Comparison of ENCODE assay signal across 12 cellular contexts in the genomic region with DNA sequence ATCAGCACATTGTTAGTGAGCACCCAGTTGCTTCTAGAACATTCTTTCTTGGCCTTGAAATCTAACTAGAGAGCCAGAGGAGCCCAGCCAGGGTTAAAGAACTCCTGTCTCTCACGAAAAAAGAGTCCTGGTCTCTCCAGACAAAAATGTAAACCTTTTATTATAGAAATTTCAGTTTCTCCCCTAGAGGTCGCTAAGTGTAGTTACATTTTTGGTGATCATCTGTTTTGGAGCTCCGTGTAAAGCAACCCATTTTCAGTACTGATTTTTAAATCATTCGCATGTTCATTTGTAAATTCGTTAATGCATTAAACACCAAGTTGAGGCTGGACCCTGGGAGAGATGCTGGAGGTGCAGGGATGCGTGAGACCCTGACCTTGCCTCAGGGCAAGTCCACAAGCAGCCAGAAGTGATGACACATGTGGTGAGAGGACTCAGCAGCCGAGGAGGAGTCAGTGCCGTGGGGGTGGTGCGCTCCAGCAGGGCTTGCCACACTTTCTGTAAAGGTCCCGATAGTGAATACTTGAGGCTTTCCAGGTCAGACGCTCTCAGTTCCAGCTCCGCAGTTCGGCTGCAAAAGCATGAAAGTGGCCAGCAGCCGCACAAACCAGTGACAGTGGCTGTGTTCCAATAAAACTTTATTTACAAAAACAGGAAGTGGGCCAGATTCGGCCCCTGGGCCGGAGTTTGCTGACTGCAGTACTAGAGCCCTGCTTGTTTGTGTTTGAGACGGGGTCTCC.
DNase-seq lines count a peak whose midpoint lies in the region; ATAC-seq, FAIRE-seq and TF ChIP-seq lines count a peak whose summit lies in the region.
"Had no signal": no experiment of that assay in that cellular context is flagged by ENCODE, and none has a peak within 500 bp of the region (broad histone marks: within the 10 kb centered on the region; RNA-seq: fewer than 3 reads in every experiment).

No MANE protein-coding gene starts in this region.

- peak overlapping the region; percentile 57 for H3K27ac Mint-ChIP-seq in activated T-cell treated with anti-CD3 and anti-CD28 coated beads, Interleukin-2, amount 50 U/mL, for 72 hours
- H3K27ac Mint-ChIP-seq in activated T-helper 2 cell treated with anti-CD3 and anti-CD28 coated beads, Interferon-gamma antibody, Interleukin-2, Interleukin-4, amounts not matched to agents 10 μg/mL and 5 μg/mL and 100 μg/mL, durations not matched to agents 14 hours and 24 hours and 36 hours: no peak overlapping the region
- H3K27ac Mint-ChIP-seq: activated CD4-positive, alpha-beta memory T cell treated with anti-CD3 and anti-CD28 coated beads for 36 hours; B cell; brain had no signal

- H3K4me3 ChIP-seq in epithelial cell of proximal tubule (ENCODE audit: low read depth, low read length) (no peak overlapping the region), colonic mucosa (no peak overlapping the region)

- H3K27me3 Mint-ChIP-seq in activated T-cell treated with anti-CD3 and anti-CD28 coated beads, Interleukin-2, amount 50 U/mL, for 72 hours (ENCODE audit: low read depth): no peaks in the 10 kb centered on the region
- H3K27me3 Mint-ChIP-seq in activated T-helper 2 cell treated with anti-CD3 and anti-CD28 coated beads, Interferon-gamma antibody, Interleukin-2, Interleukin-4, amounts not matched to agents 10 μg/mL and 5 μg/mL and 100 μg/mL, durations not matched to agents 14 hours and 24 hours and 36 hours (ENCODE audit: low read depth): no peaks in the 10 kb centered on the region
- H3K27me3 Mint-ChIP-seq: activated CD4-positive, alpha-beta memory T cell treated with anti-CD3 and anti-CD28 coated beads for 36 hours; brain had no signal

- no peaks in the 10 kb centered on the region for H3K4me1 ChIP-seq in colonic mucosa

- no peak overlapping the region for H3K4me3 Mint-ChIP-seq in activated T-cell treated with anti-CD3 and anti-CD28 coated beads, Interleukin-2, amount 50 U/mL, for 72 hours
- no peak overlapping the region for H3K4me3 Mint-ChIP-seq in activated T-helper 2 cell treated with anti-CD3 and anti-CD28 coated beads, Interferon-gamma antibody, Interleukin-2, Interleukin-4, amounts not matched to agents 10 μg/mL and 5 μg/mL and 100 μg/mL, durations not matched to agents 14 hours and 24 hours and 36 hours (ENCODE audit: low read depth)
- H3K4me3 Mint-ChIP-seq: activated CD4-positive, alpha-beta memory T cell treated with anti-CD3 and anti-CD28 coated beads for 36 hours; B cell; brain had no signal

- H3K9me3 ChIP-seq in colonic mucosa: no peaks in the 10 kb centered on the region

- no peak for FAIRE-seq in RCC 7860 (lab: Jason Lieb, UNC)
- peak; percentile 97 for FAIRE-seq in urothelium cell line (lab: Jason Lieb, UNC)

- no peak overlapping the region for H3K27ac ChIP-seq in colonic mucosa

- no peaks in the 10 kb centered on the region for H3K36me3 ChIP-seq in colonic mucosa

- H3K9ac ChIP-seq in colonic mucosa (ENCODE audit: low read depth in 2 of 2, low read length in 2 of 2): no peak overlapping the region

- intact Hi-C loops in colonic mucosa (cut with DNase I): no loop called here
- intact Hi-C loops in activated T-helper 2 cell treated with anti-CD3 and anti-CD28 coated beads, Interferon-gamma antibody, Interleukin-2, Interleukin-4, amounts not matched to agents 10 μg/mL and 5 μg/mL and 100 μg/mL, durations not matched to agents 14 hours and 24 hours and 36 hours (cut with micrococcal nuclease): no loop called here

- no peak for ATAC-seq in activated T-cell treated with anti-CD3 and anti-CD28 coated beads, Interleukin-2, amount 50 U/mL, for 72 hours (replicated peaks in 1 of 2)

- H3K9me3 Mint-ChIP-seq in activated T-cell treated with anti-CD3 and anti-CD28 coated beads, Interleukin-2, amount 50 U/mL, for 72 hours: no peaks in the 10 kb centered on the region
- H3K9me3 Mint-ChIP-seq in activated T-helper 2 cell treated with anti-CD3 and anti-CD28 coated beads, Interferon-gamma antibody, Interleukin-2, Interleukin-4, amounts not matched to agents 10 μg/mL and 5 μg/mL and 100 μg/mL, durations not matched to agents 14 hours and 24 hours and 36 hours: no peaks in the 10 kb centered on the region
- H3K9me3 Mint-ChIP-seq: activated CD4-positive, alpha-beta memory T cell treated with anti-CD3 and anti-CD28 coated beads for 36 hours had no signal

- no peaks in the 10 kb centered on the region for H3K4me1 Mint-ChIP-seq in activated T-cell treated with anti-CD3 and anti-CD28 coated beads, Interleukin-2, amount 50 U/mL, for 72 hours (ENCODE audit: low read depth)
- peaks cover 1% of the 10 kb centered on the region for H3K4me1 Mint-ChIP-seq in activated T-helper 2 cell treated with anti-CD3 and anti-CD28 coated beads, Interferon-gamma antibody, Interleukin-2, Interleukin-4, amounts not matched to agents 10 μg/mL and 5 μg/mL and 100 μg/mL, durations not matched to agents 14 hours and 24 hours and 36 hours (ENCODE audit: low read depth)
- H3K4me1 Mint-ChIP-seq: B cell had no signal

- peak; percentile 20 for TF ChIP-seq CTCF in epithelial cell of proximal tubule (conservative IDR thresholded peaks at IDR 0.05; ENCODE audit: low read depth, low read length)
- no peak for TF ChIP-seq CTCF in colonic mucosa (IDR thresholded peaks at IDR 0.05)

- no peaks in the 10 kb centered on the region for H3K27me3 ChIP-seq in colonic mucosa

- no peaks in the 10 kb centered on the region for H3K36me3 Mint-ChIP-seq in activated T-cell treated with anti-CD3 and anti-CD28 coated beads, Interleukin-2, amount 50 U/mL, for 72 hours (ENCODE audit: insufficient read depth in 2 of 2)
- no peaks in the 10 kb centered on the region for H3K36me3 Mint-ChIP-seq in activated T-helper 2 cell treated with anti-CD3 and anti-CD28 coated beads, Interferon-gamma antibody, Interleukin-2, Interleukin-4, amounts not matched to agents 10 μg/mL and 5 μg/mL and 100 μg/mL, durations not matched to agents 14 hours and 24 hours and 36 hours (ENCODE audit: low read depth)
- H3K36me3 Mint-ChIP-seq: activated CD4-positive, alpha-beta memory T cell treated with anti-CD3 and anti-CD28 coated beads for 36 hours; brain had no signal

- no peak for DNase-seq in activated T-cell treated with anti-CD3 and anti-CD28 coated beads, Interleukin-2, amount 50 U/mL, for 72 hours
- DNase-seq in activated T-cell treated with anti-CD3 and anti-CD28 coated beads for 4 hours (no peak), RCC 7860 (ENCODE audit: low spot score) (peak; percentile 20), epithelial cell of proximal tubule (ENCODE audit: low read depth) (no peak), urothelium cell line (ENCODE audit: low spot score) (peak; percentile 80), colonic mucosa (no peak), HuH-7.5 (ENCODE audit: low spot score) (no peak)
- no peak for DNase-seq in activated T-helper 2 cell treated with anti-CD3 and anti-CD28 coated beads, Interferon-gamma antibody, Interleukin-2, Interleukin-4, amounts not matched to agents 10 μg/mL and 5 μg/mL and 100 μg/mL, durations not matched to agents 14 hours and 24 hours and 36 hours (ENCODE audit: low spot score)
- DNase-seq: activated CD4-positive, alpha-beta memory T cell treated with anti-CD3 and anti-CD28 coated beads for 36 hours; stimulated activated naive CD4-positive, alpha-beta T cell treated with Interleukin-2 at 50 U/mL for 16 hours had no signal

Comparison
In these comparisons a context has a peak if more than half of its experiments do, and no peak if none do; other contexts are left out.
1. DNase-seq: peak in RCC 7860 (single experiment) and urothelium cell line (single experiment); none in activated T-cell treated with anti-CD3 and anti-CD28 coated beads, Interleukin-2, amount 50 U/mL, for 72 hours (0 of 2), activated T-cell treated with anti-CD3 and anti-CD28 coated beads for 4 hours (single experiment), epithelial cell of proximal tubule (single experiment), colonic mucosa (single experiment), HuH-7.5 (single experiment) and activated T-helper 2 cell treated with anti-CD3 and anti-CD28 coated beads, Interferon-gamma antibody, Interleukin-2, Interleukin-4, amounts not matched to agents 10 μg/mL and 5 μg/mL and 100 μg/mL, durations not matched to agents 14 hours and 24 hours and 36 hours (single experiment).